9 cellular contexts compared by ENCODE assay signal in the genomic region with DNA sequence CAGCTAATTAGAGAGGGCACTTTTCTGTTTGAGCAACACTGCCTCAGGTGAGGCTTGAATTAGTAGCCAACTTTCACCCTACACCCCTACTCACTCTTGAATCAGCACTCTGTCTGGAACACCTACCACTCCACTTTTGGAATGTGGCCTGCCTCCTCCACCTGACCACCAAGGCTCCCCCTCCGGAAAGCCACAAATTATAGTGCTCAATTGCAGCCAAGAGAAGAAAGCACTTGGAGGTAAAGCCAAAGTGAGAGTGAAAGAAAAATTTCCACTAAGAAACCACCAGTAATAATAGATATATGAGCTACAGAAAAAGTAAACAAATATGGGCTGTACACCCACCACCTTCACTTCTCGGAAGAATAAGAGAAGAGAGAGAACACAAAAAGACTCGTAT. TPM values are rescaled to one million over a fixed set of nuclear protein-coding genes. Genes with fewer than 3 reads are reported as not detected.
DNase-seq lines count a peak whose midpoint lies in the region; ATAC-seq lines count a peak whose summit lies in the region.
"Had no signal": no experiment of that assay in that cellular context is flagged by ENCODE, and none has a peak within 500 bp of the region (broad histone marks: within the 10 kb centered on the region; RNA-seq: fewer than 3 reads in every experiment).

No MANE protein-coding gene starts in this region.

- CTCF ChIA-PET in activated CD4-positive, alpha-beta memory T cell treated with anti-CD3 and anti-CD28 coated beads for 36 hours (lab: Charles Lee) = interaction anchor here (0.7 to 1.6 kb wide), 3 partner anchors 20 to 1214 kb away, joined by 3 read pairs; no protein-coding TSS in a partner anchor
- CTCF ChIA-PET in activated CD4-positive, alpha-beta memory T cell treated with anti-CD3 and anti-CD28 coated beads, Interleukin-2, amount 10 ng/mL, durations not matched to agents 7 days and 5 days (lab: Charles Lee) = interaction anchor here (0.7 kb wide), 2 partner anchors 74 to 260 kb away, joined by 3 to 4 read pairs; no protein-coding TSS in a partner anchor
- CTCF ChIA-PET in activated naive CD4-positive, alpha-beta T cell treated with anti-CD3 and anti-CD28 coated beads, Interleukin-2, amount 10 ng/mL, durations not matched to agents 7 days and 5 days (lab: Charles Lee) = no interaction called here

- H3K27ac Mint-ChIP-seq in activated CD4-positive, alpha-beta memory T cell treated with anti-CD3 and anti-CD28 coated beads for 36 hours = no peak overlapping the region
- no peak overlapping the region for H3K27ac Mint-ChIP-seq in activated CD4-positive, alpha-beta memory T cell treated with anti-CD3 and anti-CD28 coated beads, Interleukin-2, amount 10 ng/mL, durations not matched to agents 7 days and 5 days
- H3K27ac Mint-ChIP-seq in activated naive CD4-positive, alpha-beta T cell treated with anti-CD3 and anti-CD28 coated beads, Interleukin-2, amount 10 ng/mL, durations not matched to agents 7 days and 5 days = no peak overlapping the region

- H3K9me3 Mint-ChIP-seq in activated CD4-positive, alpha-beta memory T cell treated with anti-CD3 and anti-CD28 coated beads for 36 hours = no peaks in the 10 kb centered on the region
- H3K9me3 Mint-ChIP-seq in activated CD4-positive, alpha-beta memory T cell treated with anti-CD3 and anti-CD28 coated beads, Interleukin-2, amount 10 ng/mL, durations not matched to agents 7 days and 5 days = no peaks in the 10 kb centered on the region
- no peaks in the 10 kb centered on the region for H3K9me3 Mint-ChIP-seq in activated naive CD4-positive, alpha-beta T cell treated with anti-CD3 and anti-CD28 coated beads, Interleukin-2, amount 10 ng/mL, durations not matched to agents 7 days and 5 days

- no peaks in the 10 kb centered on the region for H3K27me3 Mint-ChIP-seq in activated CD4-positive, alpha-beta memory T cell treated with anti-CD3 and anti-CD28 coated beads for 36 hours
- H3K27me3 Mint-ChIP-seq in activated CD4-positive, alpha-beta memory T cell treated with anti-CD3 and anti-CD28 coated beads, Interleukin-2, amount 10 ng/mL, durations not matched to agents 7 days and 5 days = no peaks in the 10 kb centered on the region
- no peaks in the 10 kb centered on the region for H3K27me3 Mint-ChIP-seq in activated naive CD4-positive, alpha-beta T cell treated with anti-CD3 and anti-CD28 coated beads, Interleukin-2, amount 10 ng/mL, durations not matched to agents 7 days and 5 days

- ATAC-seq in HG03039 (IDR thresholded peaks at IDR 0.05; ENCODE audit: unreplicated experiment) = peak; percentile 83
- peak; percentile 59 for ATAC-seq in stimulated activated naive CD8-positive, alpha-beta T cell treated with anti-CD3 and anti-CD28 coated beads, Interleukin-15, Interleukin-2, amounts not matched to agents 100 U/mL and 50 U/mL, for 24 hours

- intact Hi-C loops in activated CD4-positive, alpha-beta memory T cell treated with anti-CD3 and anti-CD28 coated beads for 36 hours (cut with micrococcal nuclease) = loop anchor here (2.0 to 5.0 kb wide), 2 partner anchors 23 to 284 kb away; no protein-coding TSS in a partner anchor

- no peaks in the 10 kb centered on the region for H3K36me3 Mint-ChIP-seq in activated CD4-positive, alpha-beta memory T cell treated with anti-CD3 and anti-CD28 coated beads for 36 hours
- no peaks in the 10 kb centered on the region for H3K36me3 Mint-ChIP-seq in activated CD4-positive, alpha-beta memory T cell treated with anti-CD3 and anti-CD28 coated beads, Interleukin-2, amount 10 ng/mL, durations not matched to agents 7 days and 5 days (ENCODE audit: low read depth)
- peaks cover 3% of the 10 kb centered on the region for H3K36me3 Mint-ChIP-seq in activated naive CD4-positive, alpha-beta T cell treated with anti-CD3 and anti-CD28 coated beads, Interleukin-2, amount 10 ng/mL, durations not matched to agents 7 days and 5 days

- peaks cover 42% of the 10 kb centered on the region for H3K4me1 Mint-ChIP-seq in activated CD4-positive, alpha-beta memory T cell treated with anti-CD3 and anti-CD28 coated beads for 36 hours (ENCODE audit: low read depth)
- peaks cover 21% of the 10 kb centered on the region for H3K4me1 Mint-ChIP-seq in activated CD4-positive, alpha-beta memory T cell treated with anti-CD3 and anti-CD28 coated beads, Interleukin-2, amount 10 ng/mL, durations not matched to agents 7 days and 5 days
- H3K4me1 Mint-ChIP-seq in activated naive CD4-positive, alpha-beta T cell treated with anti-CD3 and anti-CD28 coated beads, Interleukin-2, amount 10 ng/mL, durations not matched to agents 7 days and 5 days = peaks cover 24% of the 10 kb centered on the region

- peak overlapping the region; percentile 30 for H3K4me3 Mint-ChIP-seq in activated CD4-positive, alpha-beta memory T cell treated with anti-CD3 and anti-CD28 coated beads for 36 hours
- no peak overlapping the region for H3K4me3 Mint-ChIP-seq in activated CD4-positive, alpha-beta memory T cell treated with anti-CD3 and anti-CD28 coated beads, Interleukin-2, amount 10 ng/mL, durations not matched to agents 7 days and 5 days
- no peak overlapping the region for H3K4me3 Mint-ChIP-seq in activated naive CD4-positive, alpha-beta T cell treated with anti-CD3 and anti-CD28 coated beads, Interleukin-2, amount 10 ng/mL, durations not matched to agents 7 days and 5 days

- peak; percentile 18 for DNase-seq in activated CD4-positive, alpha-beta memory T cell treated with anti-CD3 and anti-CD28 coated beads for 36 hours
- DNase-seq in activated CD4-positive, alpha-beta memory T cell treated with anti-CD3 and anti-CD28 coated beads, Interleukin-2, amount 10 ng/mL, durations not matched to agents 7 days and 5 days = no peak
- DNase-seq in activated naive CD4-positive, alpha-beta T cell treated with anti-CD3 and anti-CD28 coated beads, Interleukin-2, amount 10 ng/mL, durations not matched to agents 7 days and 5 days = peak; percentile 24
- no peak for DNase-seq in stimulated activated naive CD8-positive, alpha-beta T cell treated with anti-CD3 and anti-CD28 coated beads, Interleukin-15, Interleukin-2, amounts not matched to agents 100 U/mL and 50 U/mL, for 24 hours
- DNase-seq in midbrain (lab: John Stamatoyannopoulos, UW) (no peak), GM03348 (ENCODE audit: low spot score) (no peak), SHP77 (lab: John Stamatoyannopoulos, UW) (no peak)
- DNase-seq: NCI-H510A treated with DMSO at 0.1 percent for 48 hours had no signal

- POLR2A ChIA-PET in activated CD4-positive, alpha-beta memory T cell treated with anti-CD3 and anti-CD28 coated beads for 36 hours (lab: Charles Lee) = no interaction called here
- POLR2A ChIA-PET in activated CD4-positive, alpha-beta memory T cell treated with anti-CD3 and anti-CD28 coated beads, Interleukin-2, amount 10 ng/mL, durations not matched to agents 7 days and 5 days (lab: Charles Lee) = interaction anchor here (2.2 kb wide), 1 partner anchor 41 kb away, joined by 7 read pairs; a partner anchor contains a TSS

RNA-seq across cellular contexts. Expression of a gene that starts 41.1 kb away (rescaled TPM):
- total RNA-seq in activated CD4-positive, alpha-beta memory T cell treated with anti-CD3 and anti-CD28 coated beads for 36 hours = 10 to 100 TPM; 14.3 to 14.6 TPM
- 10 to 100 TPM; 45.5 to 48.6 TPM for total RNA-seq in activated CD4-positive, alpha-beta memory T cell treated with anti-CD3 and anti-CD28 coated beads, Interleukin-2, amount 10 ng/mL, durations not matched to agents 7 days and 5 days

Comparison
In these comparisons a context has a peak if more than half of its experiments do, and no peak if none do; other contexts are left out.
1. DNase-seq: peak in activated CD4-positive, alpha-beta memory T cell treated with anti-CD3 and anti-CD28 coated beads for 36 hours (single experiment) and activated naive CD4-positive, alpha-beta T cell treated with anti-CD3 and anti-CD28 coated beads, Interleukin-2, amount 10 ng/mL, durations not matched to agents 7 days and 5 days (single experiment); none in activated CD4-positive, alpha-beta memory T cell treated with anti-CD3 and anti-CD28 coated beads, Interleukin-2, amount 10 ng/mL, durations not matched to agents 7 days and 5 days (single experiment), stimulated activated naive CD8-positive, alpha-beta T cell treated with anti-CD3 and anti-CD28 coated beads, Interleukin-15, Interleukin-2, amounts not matched to agents 100 U/mL and 50 U/mL, for 24 hours (single experiment), midbrain (single experiment), GM03348 (single experiment) and SHP77 (0 of 2).